8 cellular contexts compared by ENCODE assay signal in genomic region chr11:119205574-119206511, GRCh38. TPM values are rescaled to one million over a fixed set of nuclear protein-coding genes. Genes with fewer than 3 reads are reported as not detected.
DNase-seq lines count a peak whose midpoint lies in the region; ATAC-seq, FAIRE-seq and TF ChIP-seq lines count a peak whose summit lies in the region.

CBL (plus strand) TSS chr11:119206339; CDS start chr11:119206418, 79 bp downstream.

- H3K27me3 ChIP-seq in astrocyte (ENCODE audit: insufficient read depth, low read length) (no peaks in the 10 kb centered on the region), hepatocyte (no peaks in the 10 kb centered on the region), aorta (ENCODE audit: control insufficient read depth in 1 of 2, insufficient read depth in 2 of 2, low read length in 1 of 2) (no peaks in the 10 kb centered on the region)

- peak within 1 kb of the TSS; percentile 96 for H3K4me3 Mint-ChIP-seq in astrocyte (ENCODE audit: unreplicated experiment)

- H3K36me3 Mint-ChIP-seq in astrocyte (ENCODE audit: low read depth, unreplicated experiment) = no peaks in the 10 kb centered on the region

- DNase-seq in NCI-H1930 (lab: John Stamatoyannopoulos, UW) (peak; percentile 76 to 91), T-helper 22 cell (ENCODE audit: low read depth) (peak; percentile 86), astrocyte (ENCODE audit: low read depth) (peak; percentile 57), hepatocyte (ENCODE audit: low spot score) (peak; percentile 97), renal cortical epithelial cell (ENCODE audit: low read depth) (peak; percentile 75), aorta (peak; percentile 97 to 99)

- H3K9me3 ChIP-seq in astrocyte (ENCODE audit: insufficient read depth, low read depth, low read length) (no peaks in the 10 kb centered on the region), hepatocyte (ENCODE audit: low read depth) (no peaks in the 10 kb centered on the region), aorta (ENCODE audit: control insufficient read depth, low read length) (no peaks in the 10 kb centered on the region)

- no peaks in the 10 kb centered on the region for H3K9me3 Mint-ChIP-seq in astrocyte (ENCODE audit: unreplicated experiment)

- no peak for FAIRE-seq in astrocyte (lab: Jason Lieb, UNC)

- peak within 1 kb of the TSS; percentile 85 for H3K9ac ChIP-seq in astrocyte (ENCODE audit: low read length)

- peaks cover 46% of the 10 kb centered on the region for H3K79me2 ChIP-seq in astrocyte (ENCODE audit: insufficient read depth, low read length)
- peaks cover 46% of the 10 kb centered on the region for H3K79me2 ChIP-seq in hepatocyte

- ATAC-seq in GM18502 (IDR thresholded peaks at IDR 0.05; ENCODE audit: poor library complexity, unreplicated experiment) (peak; percentile 83), HG02938 (IDR thresholded peaks at IDR 0.05; ENCODE audit: unreplicated experiment) (peak; percentile 77), aorta (ENCODE audit: low FRiP score) (peak; percentile 98)

- H3K27ac Mint-ChIP-seq in astrocyte (ENCODE audit: unreplicated experiment) = peak within 1 kb of the TSS; percentile 51

- peak within 1 kb of the TSS; percentile 88 for H2AFZ ChIP-seq in astrocyte (ENCODE audit: low read depth, low read length)
- H2AFZ ChIP-seq in hepatocyte = peak within 1 kb of the TSS; percentile 99

- H4K20me1 ChIP-seq in astrocyte (ENCODE audit: insufficient read depth, low read length) = peaks cover 35% of the 10 kb centered on the region
- H4K20me1 ChIP-seq in hepatocyte (ENCODE audit: insufficient read depth, poor library complexity, severe bottlenecking) = peaks cover 19% of the 10 kb centered on the region

- peaks cover 10% of the 10 kb centered on the region for H3K4me1 Mint-ChIP-seq in astrocyte (ENCODE audit: low read depth, unreplicated experiment)

- H3K27ac ChIP-seq in astrocyte (ENCODE audit: low read depth, low read length) (peak within 1 kb of the TSS; percentile 74), hepatocyte (peak within 1 kb of the TSS; percentile 97), aorta (ENCODE audit: low read depth in 1 of 2, low read length in 2 of 2) (peak within 1 kb of the TSS; percentile 32 to 91)

- H3K27me3 Mint-ChIP-seq in astrocyte (ENCODE audit: low read depth, unreplicated experiment) = peaks cover 2% of the 10 kb centered on the region

- H3K4me3 ChIP-seq in astrocyte (ENCODE audit: insufficient read depth, low read depth, low read length) = peak within 1 kb of the TSS; percentile 87
- peak within 1 kb of the TSS; percentile 99 for H3K4me3 ChIP-seq in hepatocyte
- H3K4me3 ChIP-seq in aorta (ENCODE audit: low read length in 2 of 2) = peak within 1 kb of the TSS; percentile 85 to 99

- no peaks in the 10 kb centered on the region for H3K9me2 ChIP-seq in hepatocyte (replicated peaks; ENCODE audit: insufficient read depth)

- H3K36me3 ChIP-seq in astrocyte (ENCODE audit: insufficient read depth, low read length) (no peaks in the 10 kb centered on the region), hepatocyte (replicated peaks; ENCODE audit: insufficient read depth, low read depth) (no peaks in the 10 kb centered on the region), aorta (ENCODE audit: control insufficient read depth in 1 of 2, insufficient read depth in 2 of 2, low read length in 1 of 2) (no peaks in the 10 kb centered on the region)

- peak within 1 kb of the TSS; percentile 86 for H3K4me2 ChIP-seq in astrocyte (ENCODE audit: low read length)
- peak within 1 kb of the TSS; percentile 80 for H3K4me2 ChIP-seq in hepatocyte

- H3K4me1 ChIP-seq in astrocyte (ENCODE audit: insufficient read depth, low read length) (peaks cover 4% of the 10 kb centered on the region), hepatocyte (ENCODE audit: insufficient read depth) (peaks cover 8% of the 10 kb centered on the region), aorta (ENCODE audit: control insufficient read depth in 1 of 2, insufficient read depth in 2 of 2, low read length in 2 of 2) (peaks cover 0 to 2% of the 10 kb centered on the region in 2 donors)

- 4% methylated on average over 30 of the region's 89 CpGs for WGBS in hepatocyte (ENCODE audit: low lambda C conversion rate, missing lambda C conversion rate)
- WGBS in aorta, 2 donors = 0% methylated on average over 28 to 89 of the region's 89 CpGs

- TF ChIP-seq CTCF in astrocyte (IDR thresholded peaks at IDR 0.05; ENCODE audit: insufficient read depth, low read depth, low read length) (peak; percentile 48), hepatocyte (IDR thresholded peaks at IDR 0.05; ENCODE audit: poor library complexity) (peak; percentile 97)

- intact Hi-C loops in aorta (cut with DNase I) = loop anchor here (5.0 kb wide), 2 partner anchors 76 to 116 kb away; no protein-coding TSS in a partner anchor

RNA-seq across cellular contexts. Expression of gene CBL, which starts in this region (rescaled TPM):
- total RNA-seq in astrocyte = 45.1 and 46.6 TPM in 2 replicates
- total RNA-seq in hepatocyte = 12.1 and 15.6 TPM in 2 replicates
- polyA plus RNA-seq in hepatocyte = 4.6 and 6.6 TPM in 2 replicates
- 9.0 and 22.8 TPM in 2 replicates for total RNA-seq in renal cortical epithelial cell
- 10 to 100 TPM; 33.0 to 37.4 TPM for total RNA-seq in aorta
- 1 to 10 TPM; 3.8 to 5.5 TPM for polyA plus RNA-seq in aorta

Comparison
In these comparisons a context has a peak if more than half of its experiments do, and no peak if none do; other contexts are left out.
1. Peak in every context shown above with its lines: DNase-seq, ATAC-seq, H3K4me3 ChIP-seq and H3K27ac ChIP-seq.